Comparison of ENCODE assay signal across 22 cellular contexts in genomic region chr7:54869513-54869912, GRCh38.
"Had no signal": no experiment of that assay in that cellular context is flagged by ENCODE, and none has a peak within 500 bp of the region (broad histone marks: within the 10 kb centered on the region; RNA-seq: fewer than 3 reads in every experiment).

No MANE protein-coding gene starts in this region.

- H3K9me3 ChIP-seq: colonic mucosa, esophagus muscularis mucosa, gastrocnemius medialis, heart right ventricle, left lung, lower lobe of right lung, mucosa of descending colon had no signal

- H3K4me1 ChIP-seq: colonic mucosa, gastrocnemius medialis, heart right ventricle, left lung, lower lobe of right lung had no signal

- H3K36me3 ChIP-seq: colonic mucosa, esophagus muscularis mucosa, gastrocnemius medialis, heart right ventricle, left lung, lower lobe of right lung had no signal

- H3K4me3 ChIP-seq: colonic mucosa, esophagus muscularis mucosa, gastrocnemius medialis, heart right ventricle, left lung, lower lobe of right lung, mucosa of descending colon had no signal

- DNase-seq: colonic mucosa; cortex of kidney; effector CD8-positive, alpha-beta T cell; effector memory CD8-positive, alpha-beta T cell; endodermal cell; foreskin fibroblast; foreskin melanocyte; gastrocnemius medialis; glutamatergic neuron; head of caudate nucleus; heart right ventricle; hippocampal formation; left cardiac atrium; left lung; left ventricle myocardium superior; lower lobe of right lung; mesenchymal stem cell; mucosa of descending colon; naive thymus-derived CD4-positive, alpha-beta T cell had no signal

- H3K27me3 ChIP-seq: colonic mucosa, esophagus muscularis mucosa, gastrocnemius medialis, heart right ventricle, left lung had no signal

- ATAC-seq: effector memory CD8-positive, alpha-beta T cell; gastrocnemius medialis; heart right ventricle; left cardiac atrium; left lung; left ventricle myocardium superior; lower lobe of right lung; mucosa of descending colon; naive thymus-derived CD4-positive, alpha-beta T cell had no signal

- FAIRE-seq: endothelial cell of umbilical vein, keratinocyte had no signal

- H3K27ac ChIP-seq: colonic mucosa, esophagus muscularis mucosa, gastrocnemius medialis, heart right ventricle, left lung, lower lobe of right lung had no signal
